17 cellular contexts compared by ENCODE assay signal in the genomic region with DNA sequence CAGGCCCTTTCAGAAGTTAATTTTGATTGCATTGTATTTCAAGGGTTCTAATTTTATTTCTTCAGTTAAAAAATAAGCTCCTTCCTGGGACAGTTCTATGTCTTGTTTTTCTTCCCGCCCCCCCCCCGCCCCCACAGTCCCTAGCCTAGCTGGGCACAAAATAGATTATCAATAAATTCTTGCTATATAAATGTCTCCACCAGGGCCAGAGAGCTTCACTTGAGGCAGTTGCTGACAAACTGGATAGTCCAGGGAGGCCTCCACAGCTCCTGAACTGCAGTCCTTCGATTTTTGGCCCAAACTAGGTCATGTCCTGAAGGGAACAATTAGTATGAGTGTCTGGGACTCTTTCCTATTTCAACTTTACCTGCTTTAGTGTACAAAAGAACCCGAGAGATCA. TPM values are rescaled to one million over a fixed set of nuclear protein-coding genes. Genes with fewer than 3 reads are reported as not detected.
DNase-seq lines count a peak whose midpoint lies in the region; ATAC-seq and TF ChIP-seq lines count a peak whose summit lies in the region.
"Had no signal": no experiment of that assay in that cellular context is flagged by ENCODE, and none has a peak within 500 bp of the region (broad histone marks: within the 10 kb centered on the region; RNA-seq: fewer than 3 reads in every experiment).

No MANE protein-coding gene starts in this region.

- H3K4me2 ChIP-seq in GM23338: no peak overlapping the region

- intact Hi-C loops in activated CD8-positive, alpha-beta T cell treated with anti-CD3 and anti-CD28 coated beads for 36 hours (cut with micrococcal nuclease): no loop called here

- no peak overlapping the region for H2AFZ ChIP-seq in GM23338

- no peaks in the 10 kb centered on the region for H3K79me2 ChIP-seq in GM23338 (replicated peaks; ENCODE audit: insufficient read depth)

- H3K36me3 Mint-ChIP-seq in activated CD8-positive, alpha-beta T cell treated with anti-CD3 and anti-CD28 coated beads, Interleukin-2, amount 10 ng/mL, durations not matched to agents 7 days and 5 days (ENCODE audit: low read depth): peaks cover 43% of the 10 kb centered on the region
- peaks cover 18% of the 10 kb centered on the region for H3K36me3 Mint-ChIP-seq in activated CD8-positive, alpha-beta T cell treated with anti-CD3 and anti-CD28 coated beads for 36 hours (ENCODE audit: low read depth)
- H3K36me3 Mint-ChIP-seq in GM23338 (ENCODE audit: low read depth) (peaks cover 79% of the 10 kb centered on the region), endodermal cell (ENCODE audit: low read depth) (peaks cover 61% of the 10 kb centered on the region)
- H3K36me3 Mint-ChIP-seq in stimulated activated effector memory CD8-positive, alpha-beta T cell treated with anti-CD3 and anti-CD28 coated beads, Interleukin-12 subunit alpha, Interleukin-12 subunit beta, amount 100 ng/mL, for 72 hours: peaks cover 78% of the 10 kb centered on the region

- H3K4me3 Mint-ChIP-seq in activated CD8-positive, alpha-beta T cell treated with anti-CD3 and anti-CD28 coated beads, Interleukin-2, amount 10 ng/mL, durations not matched to agents 7 days and 5 days: no peak overlapping the region
- H3K4me3 Mint-ChIP-seq in activated CD8-positive, alpha-beta T cell treated with anti-CD3 and anti-CD28 coated beads for 36 hours: no peak overlapping the region
- H3K4me3 Mint-ChIP-seq in GM23338 (no peak overlapping the region), endodermal cell (no peak overlapping the region)
- H3K4me3 Mint-ChIP-seq in stimulated activated effector memory CD8-positive, alpha-beta T cell treated with anti-CD3 and anti-CD28 coated beads, Interleukin-12 subunit alpha, Interleukin-12 subunit beta, amount 100 ng/mL, for 72 hours: no peak overlapping the region
- H3K4me3 Mint-ChIP-seq: B cell; CD4-positive, alpha-beta T cell; IgD-negative memory B cell had no signal

- CTCF ChIA-PET in activated CD8-positive, alpha-beta T cell treated with anti-CD3 and anti-CD28 coated beads, Interleukin-2, amount 10 ng/mL, durations not matched to agents 7 days and 5 days (lab: Charles Lee): interaction anchor here (1.5 kb wide), 1 partner anchor 66 kb away, joined by 4 read pairs; no protein-coding TSS in a partner anchor
- CTCF ChIA-PET in activated CD8-positive, alpha-beta T cell treated with anti-CD3 and anti-CD28 coated beads for 36 hours (lab: Charles Lee): interaction anchor here (1.3 to 1.8 kb wide), 3 partner anchors 11 to 66 kb away, joined by 3 read pairs; no protein-coding TSS in a partner anchor

- H3F3A ChIP-seq in GM23338 (replicated peaks; ENCODE audit: low read depth): peaks cover 25% of the 10 kb centered on the region; the same call in 1 of the 2 replicates

- H4K20me1 ChIP-seq in GM23338 (replicated peaks; ENCODE audit: insufficient read depth): peaks cover 18% of the 10 kb centered on the region

- POLR2A ChIA-PET in activated CD8-positive, alpha-beta T cell treated with anti-CD3 and anti-CD28 coated beads, Interleukin-2, amount 10 ng/mL, durations not matched to agents 7 days and 5 days (lab: Charles Lee): no interaction called here
- POLR2A ChIA-PET in activated CD8-positive, alpha-beta T cell treated with anti-CD3 and anti-CD28 coated beads for 36 hours (lab: Charles Lee): interaction anchor here (1.3 to 1.9 kb wide), 2 partner anchors 11 to 21 kb away, joined by 3 to 4 read pairs; no protein-coding TSS in a partner anchor

- H3K36me3 ChIP-seq in GM23338 (ENCODE audit: insufficient read depth): peaks cover 52% of the 10 kb centered on the region
- peaks cover 84% of the 10 kb centered on the region for H3K36me3 ChIP-seq in endodermal cell (ENCODE audit: control insufficient read depth, insufficient read depth, low read length)

- H3K27me3 Mint-ChIP-seq in activated CD8-positive, alpha-beta T cell treated with anti-CD3 and anti-CD28 coated beads, Interleukin-2, amount 10 ng/mL, durations not matched to agents 7 days and 5 days (ENCODE audit: low read depth): no peaks in the 10 kb centered on the region
- H3K27me3 Mint-ChIP-seq in activated CD8-positive, alpha-beta T cell treated with anti-CD3 and anti-CD28 coated beads for 36 hours: no peaks in the 10 kb centered on the region
- H3K27me3 Mint-ChIP-seq in GM23338 (ENCODE audit: insufficient read depth, low read depth, poor library complexity) (peaks cover 8% of the 10 kb centered on the region), endodermal cell (ENCODE audit: insufficient read depth) (no peaks in the 10 kb centered on the region)
- H3K27me3 Mint-ChIP-seq: B cell; CD4-positive, alpha-beta T cell; IgD-negative memory B cell had no signal

- H3K27ac ChIP-seq in GM23338 (ENCODE audit: low read depth) (peak overlapping the region; percentile 21; the same call in 1 of the 2 replicates), endodermal cell (ENCODE audit: low read depth, low read length) (no peak overlapping the region)
- H3K27ac ChIP-seq: 22Rv1, HL-60 had no signal

- no peaks in the 10 kb centered on the region for H3K9me3 Mint-ChIP-seq in activated CD8-positive, alpha-beta T cell treated with anti-CD3 and anti-CD28 coated beads, Interleukin-2, amount 10 ng/mL, durations not matched to agents 7 days and 5 days (ENCODE audit: insufficient read depth)
- H3K9me3 Mint-ChIP-seq in activated CD8-positive, alpha-beta T cell treated with anti-CD3 and anti-CD28 coated beads for 36 hours: no peaks in the 10 kb centered on the region
- H3K9me3 Mint-ChIP-seq in GM23338 (no peaks in the 10 kb centered on the region), endodermal cell (no peaks in the 10 kb centered on the region)
- no peaks in the 10 kb centered on the region for H3K9me3 Mint-ChIP-seq in stimulated activated effector memory CD8-positive, alpha-beta T cell treated with anti-CD3 and anti-CD28 coated beads, Interleukin-12 subunit alpha, Interleukin-12 subunit beta, amount 100 ng/mL, for 72 hours
- H3K9me3 Mint-ChIP-seq: CD4-positive, alpha-beta T cell; IgD-negative memory B cell had no signal

- no peaks in the 10 kb centered on the region for H3K27me3 ChIP-seq in GM23338 (ENCODE audit: insufficient read depth)
- H3K27me3 ChIP-seq in endodermal cell (ENCODE audit: control insufficient read depth, insufficient read depth, low read length, poor library complexity, severe bottlenecking): no peaks in the 10 kb centered on the region

- no peaks in the 10 kb centered on the region for H3K9me3 ChIP-seq in endodermal cell (ENCODE audit: control insufficient read depth, low read length)

- H3K9me2 ChIP-seq in GM23338 (ENCODE audit: insufficient read depth): no peaks in the 10 kb centered on the region

- H3K27ac Mint-ChIP-seq in activated CD8-positive, alpha-beta T cell treated with anti-CD3 and anti-CD28 coated beads, Interleukin-2, amount 10 ng/mL, durations not matched to agents 7 days and 5 days: peak overlapping the region; percentile 25
- H3K27ac Mint-ChIP-seq in activated CD8-positive, alpha-beta T cell treated with anti-CD3 and anti-CD28 coated beads for 36 hours: no peak overlapping the region
- H3K27ac Mint-ChIP-seq in GM23338 (no peak overlapping the region), endodermal cell (no peak overlapping the region)
- peak overlapping the region; percentile 74 for H3K27ac Mint-ChIP-seq in stimulated activated effector memory CD8-positive, alpha-beta T cell treated with anti-CD3 and anti-CD28 coated beads, Interleukin-12 subunit alpha, Interleukin-12 subunit beta, amount 100 ng/mL, for 72 hours
- H3K27ac Mint-ChIP-seq: B cell; CD4-positive, alpha-beta T cell had no signal

- ATAC-seq in activated CD8-positive, alpha-beta T cell treated with anti-CD3 and anti-CD28 coated beads, Interleukin-2, amount 10 ng/mL, durations not matched to agents 7 days and 5 days: no peak
- no peak for ATAC-seq in activated CD8-positive, alpha-beta T cell treated with anti-CD3 and anti-CD28 coated beads for 36 hours
- peak; percentile 26; the same call in 2 of the 3 replicates for ATAC-seq in GM23338
- no peak for ATAC-seq in stimulated activated effector memory CD8-positive, alpha-beta T cell treated with anti-CD3 and anti-CD28 coated beads, Interleukin-12 subunit alpha, Interleukin-12 subunit beta, amount 100 ng/mL, for 72 hours
- ATAC-seq in HG03025 (IDR thresholded peaks at IDR 0.05; ENCODE audit: low FRiP score, unreplicated experiment): no peak

- H3K4me3 ChIP-seq in GM23338: no peak overlapping the region
- no peak overlapping the region for H3K4me3 ChIP-seq in endodermal cell (ENCODE audit: low read length)

- H3K4me1 Mint-ChIP-seq in activated CD8-positive, alpha-beta T cell treated with anti-CD3 and anti-CD28 coated beads, Interleukin-2, amount 10 ng/mL, durations not matched to agents 7 days and 5 days (ENCODE audit: low read depth): no peaks in the 10 kb centered on the region
- no peaks in the 10 kb centered on the region for H3K4me1 Mint-ChIP-seq in activated CD8-positive, alpha-beta T cell treated with anti-CD3 and anti-CD28 coated beads for 36 hours (ENCODE audit: low read depth)
- H3K4me1 Mint-ChIP-seq in GM23338 (peaks cover 10% of the 10 kb centered on the region), endodermal cell (no peaks in the 10 kb centered on the region)
- no peaks in the 10 kb centered on the region for H3K4me1 Mint-ChIP-seq in stimulated activated effector memory CD8-positive, alpha-beta T cell treated with anti-CD3 and anti-CD28 coated beads, Interleukin-12 subunit alpha, Interleukin-12 subunit beta, amount 100 ng/mL, for 72 hours
- H3K4me1 Mint-ChIP-seq: B cell, IgD-negative memory B cell had no signal

- 90 to 94% methylated on average over 2 to 4 of the region's 4 CpGs for WGBS in endodermal cell (ENCODE audit: insufficient coverage in 1 of 2, insufficient read length in 1 of 2), 2 experiments

- no peak for TF ChIP-seq CTCF in activated CD8-positive, alpha-beta T cell treated with anti-CD3 and anti-CD28 coated beads for 36 hours (IDR thresholded peaks at IDR 0.05)
- TF ChIP-seq CTCF in GM23338 (conservative IDR thresholded peaks at IDR 0.05; ENCODE audit: low read depth in 2 of 2): no peak
- TF ChIP-seq CTCF in endodermal cell (conservative IDR thresholded peaks at IDR 0.05): peak; percentile 29

- H3K9ac ChIP-seq in endodermal cell (ENCODE audit: extremely low read depth, low read length, poor library complexity, severe bottlenecking): no peak overlapping the region

- peaks cover 8% of the 10 kb centered on the region; the same call in 1 of the 2 replicates for H3K4me1 ChIP-seq in GM23338 (ENCODE audit: insufficient read depth)
- no peaks in the 10 kb centered on the region for H3K4me1 ChIP-seq in endodermal cell (ENCODE audit: control insufficient read depth, insufficient read depth, low read length)

- no peak for DNase-seq in activated CD8-positive, alpha-beta T cell treated with anti-CD3 and anti-CD28 coated beads, Interleukin-2, amount 10 ng/mL, durations not matched to agents 7 days and 5 days
- no peak for DNase-seq in activated CD8-positive, alpha-beta T cell treated with anti-CD3 and anti-CD28 coated beads for 36 hours
- DNase-seq in GM23338 (ENCODE audit: low spot score) (peak; percentile 36), endodermal cell (no peak), occipital lobe (lab: John Stamatoyannopoulos, UW) (no peak)
- DNase-seq in stimulated activated effector memory CD8-positive, alpha-beta T cell treated with anti-CD3 and anti-CD28 coated beads, Interleukin-12 subunit alpha, Interleukin-12 subunit beta, amount 100 ng/mL, for 72 hours (ENCODE audit: low spot score in 2 of 2): no peak
- DNase-seq: ACHN; C1 segment of cervical spinal cord; Calu3; CD4-positive, alpha-beta T cell; DMS 273 treated with DMSO at 0.1 percent for 48 hours; HCEC 1CT had no signal

RNA-seq across cellular contexts. Expression of gene CSPG5, which starts 9.9 kb away (rescaled TPM):
- total RNA-seq in activated CD8-positive, alpha-beta T cell treated with anti-CD3 and anti-CD28 coated beads, Interleukin-2, amount 10 ng/mL, durations not matched to agents 7 days and 5 days: under 1 TPM; 0.37 to 0.42 TPM
- total RNA-seq in activated CD8-positive, alpha-beta T cell treated with anti-CD3 and anti-CD28 coated beads for 36 hours: under 1 TPM; 0.54 to 0.58 TPM
- 3.4 and 4.3 TPM in 2 replicates for total RNA-seq in GM23338 (2014; rRNA removed; shearing (Covaris generic))
- polyA plus RNA-seq in GM23338 (2016; fragmentation: Nextera tagmentation; extraction: Ambion mirVana): 0.86 and 1.3 TPM in 2 replicates
- under 1 TPM; 0.53 to 0.70 TPM for total RNA-seq in endodermal cell
- 11.2 TPM for polyA plus RNA-seq in endodermal cell (2013, experiment 1 of 2)
- 7.8 TPM for polyA plus RNA-seq in endodermal cell (2013, experiment 2 of 2)
- total RNA-seq in occipital lobe: 131 TPM

Comparison
In these comparisons a context has a peak if more than half of its experiments do, and no peak if none do; other contexts are left out.
1. H3K27ac Mint-ChIP-seq: peak in activated CD8-positive, alpha-beta T cell treated with anti-CD3 and anti-CD28 coated beads, Interleukin-2, amount 10 ng/mL, durations not matched to agents 7 days and 5 days (single experiment) and stimulated activated effector memory CD8-positive, alpha-beta T cell treated with anti-CD3 and anti-CD28 coated beads, Interleukin-12 subunit alpha, Interleukin-12 subunit beta, amount 100 ng/mL, for 72 hours (single experiment); none in activated CD8-positive, alpha-beta T cell treated with anti-CD3 and anti-CD28 coated beads for 36 hours (single experiment), GM23338 (single experiment) and endodermal cell (single experiment).
2. RNA of gene CSPG5, which starts 9.9 kb away (total RNA-seq): 131 TPM in occipital lobe (single experiment); 3.4 to 4.3 TPM in GM23338, 0.53 to 0.70 TPM in endodermal cell, 0.54 to 0.58 TPM in activated CD8-positive, alpha-beta T cell treated with anti-CD3 and anti-CD28 coated beads for 36 hours and 0.37 to 0.42 TPM in activated CD8-positive, alpha-beta T cell treated with anti-CD3 and anti-CD28 coated beads, Interleukin-2, amount 10 ng/mL, durations not matched to agents 7 days and 5 days; every median in the first group is over 10 times any median in the second.